8 cellular contexts compared by ENCODE assay signal in genomic region chr9:91681461-91682305, GRCh38.
DNase-seq lines count a peak whose midpoint lies in the region; ATAC-seq and TF ChIP-seq lines count a peak whose summit lies in the region.

No MANE protein-coding gene starts in this region.

- peaks cover 5% of the 10 kb centered on the region for H3K4me1 Mint-ChIP-seq in activated CD8-positive, alpha-beta T cell treated with anti-CD3 and anti-CD28 coated beads for 36 hours (ENCODE audit: low read depth)
- no peaks in the 10 kb centered on the region for H3K4me1 Mint-ChIP-seq in memory B cell

- no peaks in the 10 kb centered on the region for H3K9me3 ChIP-seq in BE2C
- H3K9me3 ChIP-seq in effector memory CD4-positive, alpha-beta T cell (ENCODE audit: control insufficient read depth, low read length): no peaks in the 10 kb centered on the region

- no peaks in the 10 kb centered on the region for H3K36me3 ChIP-seq in BE2C
- H3K36me3 ChIP-seq in effector memory CD4-positive, alpha-beta T cell (ENCODE audit: control insufficient read depth, insufficient read depth, low read length): no peaks in the 10 kb centered on the region

- no peaks in the 10 kb centered on the region for H3K36me3 Mint-ChIP-seq in activated CD8-positive, alpha-beta T cell treated with anti-CD3 and anti-CD28 coated beads for 36 hours (ENCODE audit: low read depth)
- no peaks in the 10 kb centered on the region for H3K36me3 Mint-ChIP-seq in memory B cell

- H3K9me3 Mint-ChIP-seq in activated CD8-positive, alpha-beta T cell treated with anti-CD3 and anti-CD28 coated beads for 36 hours: no peaks in the 10 kb centered on the region
- no peaks in the 10 kb centered on the region for H3K9me3 Mint-ChIP-seq in memory B cell

- peak overlapping the region; percentile 35 for H3K4me3 Mint-ChIP-seq in activated CD8-positive, alpha-beta T cell treated with anti-CD3 and anti-CD28 coated beads for 36 hours
- H3K4me3 Mint-ChIP-seq in memory B cell: peak overlapping the region; percentile 43

- H3K4me1 ChIP-seq in BE2C: no peaks in the 10 kb centered on the region
- H3K4me1 ChIP-seq in effector memory CD4-positive, alpha-beta T cell (ENCODE audit: control insufficient read depth, insufficient read depth, low read length, poor library complexity, severe bottlenecking): no peaks in the 10 kb centered on the region

- POLR2A ChIA-PET in activated CD8-positive, alpha-beta T cell treated with anti-CD3 and anti-CD28 coated beads for 36 hours (lab: Charles Lee): no interaction called here

- intact Hi-C loops in activated CD8-positive, alpha-beta T cell treated with anti-CD3 and anti-CD28 coated beads for 36 hours (cut with micrococcal nuclease): loop anchor here (10.0 kb wide), 1 partner anchor 767 kb away; no protein-coding TSS in a partner anchor

- CTCF ChIA-PET in activated CD8-positive, alpha-beta T cell treated with anti-CD3 and anti-CD28 coated beads for 36 hours (lab: Charles Lee): interaction anchor here (0.7 to 1.0 kb wide), 2 partner anchors 61 to 767 kb away, joined by 3 read pairs; no protein-coding TSS in a partner anchor

- DNase-seq in BE2C (peak; percentile 89), NCI-H2227 treated with DMSO at 0.1 percent for 48 hours (lab: John Stamatoyannopoulos, UW) (peak; percentile 71), memory B cell (ENCODE audit: low spot score in 2 of 2) (peak; percentile 49 to 67)
- peak; percentile 84 for DNase-seq in activated CD8-positive, alpha-beta T cell treated with anti-CD3 and anti-CD28 coated beads for 36 hours
- DNase-seq in effector memory CD4-positive, alpha-beta T cell: peak in 2 of 3 donors; percentile 12 to 31
- peak; percentile 60 to 61 for DNase-seq in stimulated activated CD8-positive, alpha-beta memory T cell treated with anti-CD3 and anti-CD28 coated beads, Interleukin-2, amount 100 ng/mL, for 48 hours (ENCODE audit: low read depth in 2 of 2)

- ATAC-seq in GM21515 (IDR thresholded peaks at IDR 0.05; ENCODE audit: unreplicated experiment) (peak; percentile 55), memory B cell (ENCODE audit: low read depth) (peak; percentile 99), GM21576 (IDR thresholded peaks at IDR 0.05; ENCODE audit: unreplicated experiment) (no peak)
- peak; percentile 97 for ATAC-seq in activated CD8-positive, alpha-beta T cell treated with anti-CD3 and anti-CD28 coated beads for 36 hours

- no peaks in the 10 kb centered on the region; the same call in 1 of the 2 replicates for H3K27me3 ChIP-seq in BE2C
- peaks cover 6% of the 10 kb centered on the region for H3K27me3 ChIP-seq in effector memory CD4-positive, alpha-beta T cell (replicated peaks; ENCODE audit: control insufficient read depth, insufficient read depth, low read length, poor library complexity, severe bottlenecking)

- peak overlapping the region; percentile 45 for H3K4me3 ChIP-seq in BE2C (ENCODE audit: low read depth, low read length)
- H3K4me3 ChIP-seq in effector memory CD4-positive, alpha-beta T cell (ENCODE audit: insufficient read depth, low read depth, low read length, poor library complexity, severe bottlenecking): no peak overlapping the region

- peak; percentile 94 for TF ChIP-seq CTCF in BE2C (IDR thresholded peaks at IDR 0.05; ENCODE audit: low read depth, low read length)
- TF ChIP-seq CTCF in activated CD8-positive, alpha-beta T cell treated with anti-CD3 and anti-CD28 coated beads for 36 hours (IDR thresholded peaks at IDR 0.05): peak; percentile 98

- no peak overlapping the region for H3K27ac ChIP-seq in effector memory CD4-positive, alpha-beta T cell (ENCODE audit: insufficient read depth, low read length, poor library complexity, severe bottlenecking)

- peaks cover 16% of the 10 kb centered on the region for H3K27me3 Mint-ChIP-seq in activated CD8-positive, alpha-beta T cell treated with anti-CD3 and anti-CD28 coated beads for 36 hours
- peaks cover 7% of the 10 kb centered on the region for H3K27me3 Mint-ChIP-seq in memory B cell

- H3K27ac Mint-ChIP-seq in activated CD8-positive, alpha-beta T cell treated with anti-CD3 and anti-CD28 coated beads for 36 hours: no peak overlapping the region
- H3K27ac Mint-ChIP-seq in memory B cell: no peak overlapping the region

Comparison
In these comparisons a context has a peak if more than half of its experiments do, and no peak if none do; other contexts are left out.
1. DNase-seq: peak in every context shown above with its lines; median percentile 89 in BE2C; 84 in activated CD8-positive, alpha-beta T cell treated with anti-CD3 and anti-CD28 coated beads for 36 hours; 71 in NCI-H2227 treated with DMSO at 0.1 percent for 48 hours; 60 in stimulated activated CD8-positive, alpha-beta memory T cell treated with anti-CD3 and anti-CD28 coated beads, Interleukin-2, amount 100 ng/mL, for 48 hours; 58 in memory B cell; 22 in effector memory CD4-positive, alpha-beta T cell.